ENCODE assay signal across 14 cellular contexts in the genomic region with DNA sequence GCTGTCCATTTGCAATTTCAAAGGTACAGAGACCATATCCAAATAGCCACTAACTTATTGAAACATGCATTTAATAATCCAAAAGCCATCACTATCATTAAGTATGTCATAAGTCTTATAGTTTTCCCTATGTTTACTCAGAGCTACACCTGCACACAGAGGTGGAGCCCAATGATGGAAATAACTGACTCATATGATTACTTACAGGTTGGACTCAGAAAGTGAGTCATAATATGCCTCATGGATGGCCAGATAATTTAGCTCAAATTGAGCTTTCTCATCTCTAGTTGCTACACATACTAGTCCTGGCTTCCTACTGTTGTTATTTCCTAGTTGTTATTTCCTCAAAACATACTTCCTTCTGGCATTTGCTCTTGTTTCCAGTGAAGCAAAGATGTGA.
"Had no signal": no experiment of that assay in that cellular context is flagged by ENCODE, and none has a peak within 500 bp of the region (broad histone marks: within the 10 kb centered on the region; RNA-seq: fewer than 3 reads in every experiment).

No MANE protein-coding gene starts in this region.

- H3K36me3 ChIP-seq: tibial nerve had no signal

- H3K27ac ChIP-seq: tibial nerve had no signal

- H3K27me3 ChIP-seq: tibial nerve had no signal

- ATAC-seq: activated T-cell treated with anti-CD3 and anti-CD28 coated beads, Interleukin-2, amount 50 U/mL, for 72 hours; esophagus mucosa; mucosa of descending colon; natural killer cell; right cardiac atrium; stimulated activated effector memory CD8-positive, alpha-beta T cell treated with anti-CD3 and anti-CD28 coated beads, Interleukin-12 subunit alpha, Interleukin-12 subunit beta, amount 100 ng/mL, for 72 hours had no signal

- H3K4me1 ChIP-seq: tibial nerve had no signal

- H3K4me3 ChIP-seq: mucosa of descending colon, tibial nerve had no signal

- DNase-seq: activated CD4-positive, alpha-beta memory T cell treated with anti-CD3 and anti-CD28 coated beads for 36 hours; activated CD4-positive, CD25-positive, alpha-beta regulatory T cell treated with anti-CD3 and anti-CD28 coated beads, Interleukin-2, amount 50 U/mL, for 72 hours; activated gamma-delta T cell treated with Interleukin-2 at 50 U/mL for 16 hours; activated naive CD8-positive, alpha-beta T cell treated with anti-CD3 and anti-CD28 coated beads, Interleukin-2, amount 10 ng/mL, durations not matched to agents 7 days and 5 days; activated T-cell treated with anti-CD3 and anti-CD28 coated beads, Interleukin-2, amount 50 U/mL, for 72 hours; anterior cingulate cortex; dermis blood vessel endothelial cell; glutamatergic neuron; mucosa of descending colon; natural killer cell; right cardiac atrium had no signal

- H3K9me3 ChIP-seq: mucosa of descending colon, tibial nerve had no signal
